In the genomic region with DNA sequence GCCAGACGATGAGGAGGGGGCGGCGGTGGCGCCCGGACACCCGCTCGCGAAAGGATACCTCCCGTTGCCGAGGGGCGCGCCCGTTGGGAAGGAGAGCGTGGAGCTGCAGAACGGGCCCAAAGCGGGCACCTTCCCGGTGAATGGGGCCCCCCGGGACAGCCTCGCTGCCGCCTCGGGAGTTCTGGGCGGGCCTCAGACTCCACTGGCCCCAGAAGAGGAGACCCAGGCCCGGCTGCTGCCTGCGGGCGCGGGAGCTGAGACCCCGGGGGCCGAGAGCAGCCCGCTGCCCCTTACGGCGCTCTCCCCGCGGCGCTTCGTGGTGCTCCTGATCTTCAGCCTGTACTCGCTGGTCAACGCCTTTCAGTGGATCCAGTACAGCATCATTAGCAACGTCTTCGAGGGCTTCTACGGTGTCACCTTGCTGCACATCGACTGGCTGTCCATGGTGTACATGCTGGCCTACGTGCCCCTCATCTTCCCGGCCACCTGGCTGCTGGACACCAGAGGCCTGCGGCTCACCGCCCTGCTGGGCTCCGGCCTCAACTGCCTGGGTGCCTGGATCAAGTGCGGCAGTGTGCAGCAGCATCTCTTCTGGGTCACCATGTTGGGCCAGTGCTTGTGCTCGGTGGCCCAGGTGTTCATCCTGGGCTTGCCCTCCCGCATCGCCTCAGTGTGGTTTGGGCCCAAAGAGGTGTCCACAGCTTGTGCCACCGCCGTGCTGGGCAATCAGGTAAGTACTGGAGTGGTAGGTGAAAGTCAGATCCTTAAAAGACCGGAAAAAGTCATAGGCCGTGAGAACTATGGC, we compare ENCODE assay signal across 8 cellular contexts. TPM values are rescaled to one million over a fixed set of nuclear protein-coding genes. Genes with fewer than 3 reads are reported as not detected.
A peak's percentile ranks its signal among the peaks of the same experiment; 100 is the strongest.
DNase-seq lines count a peak whose midpoint lies in the region; ATAC-seq and TF ChIP-seq lines count a peak whose summit lies in the region.

No MANE protein-coding gene starts in this region.

- H3K27ac ChIP-seq in left ventricle myocardium inferior (replicated peaks): peak overlapping the region; percentile 87

- TF ChIP-seq CTCF in BE2C (IDR thresholded peaks at IDR 0.05; ENCODE audit: low read depth, low read length) (no peak), left ventricle myocardium inferior (IDR thresholded peaks at IDR 0.05; ENCODE audit: borderline replicate concordance) (no peak)

- H3K4me3 ChIP-seq in BE2C (ENCODE audit: low read depth, low read length) (peak overlapping the region; percentile 96), NT2/D1 (ENCODE audit: insufficient read length, low read depth) (peak overlapping the region; percentile 100), left ventricle myocardium inferior (peak overlapping the region; percentile 99)

- intact Hi-C loops in left ventricle myocardium inferior (cut with micrococcal nuclease) (no loop called here), posterior cingulate gyrus (cut with DNase I) (loop anchor here (5.0 kb wide), 2 partner anchors 66 to 94 kb away; partner anchors contain the start of genes NSL1, TATDN3 and VASH2)

- DNase-seq in BE2C (no peak), NT2/D1 (ENCODE audit: low read depth, low spot score) (peak; percentile 11), amniotic epithelial cell (ENCODE audit: low read depth) (peak; percentile 23), left ventricle myocardium inferior (peak; percentile 16), posterior cingulate gyrus (peak in 9 of 10 donors; percentile 10 to 91 (median 25)), T1000 (lab: John Stamatoyannopoulos, UW) (no peak)

- peaks cover 14% of the 10 kb centered on the region for H3K36me3 ChIP-seq in BE2C
- peaks cover 27% of the 10 kb centered on the region for H3K36me3 ChIP-seq in NT2/D1 (ENCODE audit: insufficient read depth, insufficient read length, low read length)
- peaks cover under 1% of the 10 kb centered on the region for H3K36me3 ChIP-seq in left ventricle myocardium inferior

- no peaks in the 10 kb centered on the region for H3K9me3 ChIP-seq in BE2C
- no peaks in the 10 kb centered on the region for H3K9me3 ChIP-seq in NT2/D1 (ENCODE audit: insufficient read depth, low read length)
- no peaks in the 10 kb centered on the region for H3K9me3 ChIP-seq in left ventricle myocardium inferior (replicated peaks)

- peak; percentile 18 for ATAC-seq in GM18517 (IDR thresholded peaks at IDR 0.05; ENCODE audit: unreplicated experiment)
- peak; percentile 6 for ATAC-seq in HG03039 (IDR thresholded peaks at IDR 0.05; ENCODE audit: unreplicated experiment)

- peak overlapping the region; percentile 100 for H3K9ac ChIP-seq in NT2/D1 (ENCODE audit: insufficient read length, low read depth)

- H3K27me3 ChIP-seq in BE2C: no peaks in the 10 kb centered on the region
- H3K27me3 ChIP-seq in NT2/D1 (ENCODE audit: insufficient read depth, insufficient read length): no peaks in the 10 kb centered on the region
- H3K27me3 ChIP-seq in left ventricle myocardium inferior (ENCODE audit: low read depth): no peaks in the 10 kb centered on the region

- H3K4me1 ChIP-seq in BE2C: no peaks in the 10 kb centered on the region
- H3K4me1 ChIP-seq in NT2/D1 (ENCODE audit: insufficient read depth, insufficient read length): peaks cover 2% of the 10 kb centered on the region
- H3K4me1 ChIP-seq in left ventricle myocardium inferior: peaks cover 43% of the 10 kb centered on the region

RNA-seq across cellular contexts. Expression of gene FLVCR1, which starts 0.6 kb away (rescaled TPM):
- 11.0 TPM for polyA plus RNA-seq in BE2C (2012; ENCODE audit: insufficient read depth, insufficient read length, low read depth)
- 2.7 TPM for total RNA-seq in left ventricle myocardium inferior

RNA-seq across cellular contexts. Expression of gene SPATA45, which starts 11.2 kb away (rescaled TPM):
- not detected for polyA plus RNA-seq in BE2C (2012; ENCODE audit: insufficient read depth, insufficient read length, low read depth)
- not detected for total RNA-seq in left ventricle myocardium inferior

Comparison
In these comparisons a context has a peak if more than half of its experiments do, and no peak if none do; other contexts are left out.
1. DNase-seq: peak in NT2/D1 (single experiment), amniotic epithelial cell (single experiment), left ventricle myocardium inferior (single experiment) and posterior cingulate gyrus (9 of 10); none in BE2C (single experiment) and T1000 (single experiment).
2. Peak in every context shown above with its lines, with median percentiles within 50 percentile points of each other: H3K4me3 ChIP-seq.